ENCODE assay signal across 20 cellular contexts in genomic region chr1:160214481-160215140, GRCh38. TPM values are rescaled to one million over a fixed set of nuclear protein-coding genes. Genes with fewer than 3 reads are reported as not detected.
DNase-seq lines count a peak whose midpoint lies in the region; ATAC-seq and TF ChIP-seq lines count a peak whose summit lies in the region.
"Had no signal": no experiment of that assay in that cellular context is flagged by ENCODE, and none has a peak within 500 bp of the region (broad histone marks: within the 10 kb centered on the region; RNA-seq: fewer than 3 reads in every experiment).

No MANE protein-coding gene starts in this region.

- peak overlapping the region in 6 of 7 donors; percentile 25 to 85 (median 48) for H3K27ac Mint-ChIP-seq in CD4-positive, alpha-beta memory T cell
- H3K27ac Mint-ChIP-seq in neural crest cell (ENCODE audit: unreplicated experiment): peak overlapping the region; percentile 82

- no peaks in the 10 kb centered on the region for H3K27me3 ChIP-seq in CD4-positive, alpha-beta memory T cell (ENCODE audit: insufficient read depth, low read length)
- H3K27me3 ChIP-seq in dorsolateral prefrontal cortex: no peaks in the 10 kb centered on the region
- H3K27me3 ChIP-seq: BE2C, pancreas, Peyer's patch had no signal

- intact Hi-C loops in CD4-positive, alpha-beta memory T cell (cut with micrococcal nuclease): no loop called here
- intact Hi-C loops in dorsolateral prefrontal cortex (cut with DNase I): loop anchor here (5.0 kb wide), 2 partner anchors 52 to 112 kb away; no protein-coding TSS in a partner anchor

- no peak overlapping the region for H3K27ac ChIP-seq in CD4-positive, alpha-beta memory T cell (ENCODE audit: low read depth, low read length)
- peak overlapping the region in 33 of 59 donors; percentile 2 to 98 (median 39) for H3K27ac ChIP-seq in dorsolateral prefrontal cortex
- H3K27ac ChIP-seq: coronary artery, pancreas, Peyer's patch had no signal

- no peak overlapping the region for H3K4me3 Mint-ChIP-seq in CD4-positive, alpha-beta memory T cell
- peak overlapping the region; percentile 68 for H3K4me3 Mint-ChIP-seq in neural crest cell
- H3K4me3 Mint-ChIP-seq: T-cell had no signal

- no peaks in the 10 kb centered on the region for H3K27me3 Mint-ChIP-seq in CD4-positive, alpha-beta memory T cell
- no peaks in the 10 kb centered on the region for H3K27me3 Mint-ChIP-seq in neural crest cell (ENCODE audit: low read depth)
- H3K27me3 Mint-ChIP-seq: T-cell had no signal

- ATAC-seq in HG02571 (IDR thresholded peaks at IDR 0.05; ENCODE audit: unreplicated experiment): no peak
- ATAC-seq in GM18867 (IDR thresholded peaks at IDR 0.05; ENCODE audit: unreplicated experiment): no peak
- ATAC-seq: pancreas, T-cell had no signal

- no peak overlapping the region for H3K4me3 ChIP-seq in CD4-positive, alpha-beta memory T cell (ENCODE audit: low read length in 2 of 2)
- H3K4me3 ChIP-seq in LNCaP clone FGC (ENCODE audit: low read depth, low read length) (no peak overlapping the region), dorsolateral prefrontal cortex (no peak overlapping the region)
- H3K4me3 ChIP-seq: coronary artery, pancreas, Peyer's patch had no signal

- peaks cover 30 to 88% of the 10 kb centered on the region in 2 donors for H3K36me3 Mint-ChIP-seq in CD4-positive, alpha-beta memory T cell
- peaks cover 16% of the 10 kb centered on the region for H3K36me3 Mint-ChIP-seq in neural crest cell (ENCODE audit: low read depth)

- H3K9me3 Mint-ChIP-seq in CD4-positive, alpha-beta memory T cell: no peaks in the 10 kb centered on the region
- no peaks in the 10 kb centered on the region for H3K9me3 Mint-ChIP-seq in neural crest cell
- H3K9me3 Mint-ChIP-seq: T-cell had no signal

- no peak for DNase-seq in CD4-positive, alpha-beta memory T cell
- DNase-seq in LNCaP clone FGC (ENCODE audit: low read depth): peak; percentile 51
- no peak for DNase-seq in dorsolateral prefrontal cortex
- no peak for DNase-seq in neural crest cell (ENCODE audit: low read depth, low spot score)
- DNase-seq in NCI-H2081 treated with DMSO at 0.1 percent for 48 hours (lab: John Stamatoyannopoulos, UW): no peak
- DNase-seq: activated CD4-positive, CD25-positive, alpha-beta regulatory T cell treated with anti-CD3 and anti-CD28 coated beads, Interleukin-2, amount 50 U/mL, for 72 hours; activated T-cell treated with anti-CD3 and anti-CD28 coated beads, Interleukin-2, amount 50 U/mL, for 1 hour; BE2C; DND-41; Karpas-422; NCI-H1694 treated with DMSO at 0.1 percent for 48 hours; NCI-H510A treated with DMSO at 0.1 percent for 48 hours; pancreas; Peyer's patch; substantia nigra; T-cell had no signal

- H3K9me3 ChIP-seq in CD4-positive, alpha-beta memory T cell (ENCODE audit: control insufficient read depth in 1 of 2, low read length in 2 of 2): no peaks in the 10 kb centered on the region
- H3K9me3 ChIP-seq: BE2C, pancreas, Peyer's patch had no signal

- H3K4me1 ChIP-seq in CD4-positive, alpha-beta memory T cell (ENCODE audit: insufficient read depth, low read length): peaks cover 7% of the 10 kb centered on the region

- H3K36me3 ChIP-seq in CD4-positive, alpha-beta memory T cell (ENCODE audit: insufficient read depth, low read length): peaks cover 67% of the 10 kb centered on the region

- no peak for TF ChIP-seq CTCF in LNCaP clone FGC (IDR thresholded peaks at IDR 0.05; ENCODE audit: control insufficient read depth, extremely low read depth, insufficient read depth)
- TF ChIP-seq CTCF in dorsolateral prefrontal cortex (IDR thresholded peaks at IDR 0.05 in 54 of 56, conservative IDR thresholded peaks at IDR 0.05 in 2 of 56; ENCODE audit: low read depth in 1 of 56, partially characterized antibody in 56 of 56): no peak
- TF ChIP-seq CTCF in neural crest cell (conservative IDR thresholded peaks at IDR 0.05): no peak

- CTCF ChIA-PET in CD4-positive, alpha-beta memory T cell (lab: Charles Lee; ENCODE audit: partially characterized antibody): no interaction called here

- POLR2A ChIA-PET in CD4-positive, alpha-beta memory T cell (lab: Charles Lee; ENCODE audit: partially characterized antibody): no interaction called here

- peaks cover 3 to 11% (median 8%) of the 10 kb centered on the region in 4 donors for H3K4me1 Mint-ChIP-seq in CD4-positive, alpha-beta memory T cell
- peaks cover 38% of the 10 kb centered on the region for H3K4me1 Mint-ChIP-seq in neural crest cell

RNA-seq across cellular contexts. Expression of gene PEA15, which starts 9.4 kb away (rescaled TPM):
- 10 to 100 TPM; 23.1 to 25.1 TPM for total RNA-seq in CD4-positive, alpha-beta memory T cell
- 10 to 100 TPM in 1 of 2 donors, 1 to 10 TPM in 1; 7.6 to 10.0 TPM for polyA plus RNA-seq in CD4-positive, alpha-beta memory T cell
- total RNA-seq in dorsolateral prefrontal cortex: 100 to 1,000 TPM; 342 to 812 (median 617) TPM
- total RNA-seq in neural crest cell: 113 and 117 TPM in 2 replicates

RNA-seq across cellular contexts. Expression of gene CASQ1, which starts 24.2 kb away (rescaled TPM):
- not detected for total RNA-seq in CD4-positive, alpha-beta memory T cell
- not detected for polyA plus RNA-seq in CD4-positive, alpha-beta memory T cell
- total RNA-seq in dorsolateral prefrontal cortex: 10 to 100 TPM in 94 of 120 experiments, 1 to 10 TPM in 26; 4.3 to 31.5 (median 14.0) TPM
- total RNA-seq in neural crest cell: 0.16 and 0.26 TPM in 2 replicates
- total RNA-seq: fibroblast of villous mesenchyme, pancreas, T-cell had no signal

RNA-seq across cellular contexts. Expression of gene DCAF8, which starts 47.7 kb away (rescaled TPM):
- total RNA-seq in CD4-positive, alpha-beta memory T cell: 100 to 1,000 TPM; 211 to 223 TPM
- polyA plus RNA-seq in CD4-positive, alpha-beta memory T cell: 10 to 100 TPM; 57.5 to 67.8 TPM
- total RNA-seq in dorsolateral prefrontal cortex: 100 to 1,000 TPM; 111 to 260 (median 188) TPM
- total RNA-seq in neural crest cell: 124 and 130 TPM in 2 replicates
